Comparison of ENCODE assay signal across 1 cellular context in genomic region chr5:177431317-177432142, GRCh38.
A peak's percentile ranks its signal among the peaks of the same experiment; 100 is the strongest.
TF ChIP-seq lines count a peak whose summit lies in the region.

No MANE protein-coding gene starts in this region.

TF ChIP-seq in GM12878, 131 proteins besides CTCF, POLR2A, EP300 and RAD21 (continued from another document and continues in another):
- TF ChIP-seq ZNF592 (IDR thresholded peaks at IDR 0.05) (peak; percentile 37; the same call in 1 of the 2 replicates), TCF7 (IDR thresholded peaks at IDR 0.05; ENCODE audit: borderline replicate concordance) (no peak), REST (IDR thresholded peaks at IDR 0.05; ENCODE audit: low read depth, low read length) (no peak), MTA2 (IDR thresholded peaks at IDR 0.05; ENCODE audit: low read depth) (peak; percentile 46; the same call in 1 of the 2 replicates), ZNF384 (IDR thresholded peaks at IDR 0.05; ENCODE audit: borderline replicate concordance, low read depth, low read length) (no peak), ZNF622 (IDR thresholded peaks at IDR 0.05) (no peak), ZBTB40 (IDR thresholded peaks at IDR 0.05; ENCODE audit: borderline replicate concordance) (no peak), SPI1 (IDR thresholded peaks at IDR 0.05; ENCODE audit: borderline replicate concordance, insufficient read depth, low read depth, low read length) (peak; percentile 59; the same call in 1 of the 2 replicates), CBX3 (IDR thresholded peaks at IDR 0.05; ENCODE audit: borderline replicate concordance, low read depth) (no peak), CHD4 (IDR thresholded peaks at IDR 0.05) (no peak), NBN (IDR thresholded peaks at IDR 0.05) (peak; percentile 82; the same call in 1 of the 2 replicates), STAT1 (conservative IDR thresholded peaks at IDR 0.05) (no peak), CEBPB (IDR thresholded peaks at IDR 0.05; ENCODE audit: borderline replicate concordance in 1 of 2, low read depth in 2 of 2, low read length in 2 of 2) (no peak), PAX5 (IDR thresholded peaks at IDR 0.05; ENCODE audit: borderline replicate concordance, low read depth, low read length) (peak; percentile 94), ZZZ3 (IDR thresholded peaks at IDR 0.05; ENCODE audit: control insufficient read depth, insufficient read length, low read depth) (no peak), FOXK2 (IDR thresholded peaks at IDR 0.05) (no peak), PBX3 (IDR thresholded peaks at IDR 0.05; ENCODE audit: insufficient replicate concordance, low read depth, low read length) (no peak), WRNIP1 (IDR thresholded peaks at IDR 0.05; ENCODE audit: borderline replicate concordance, low read depth, low read length) (no peak), ZBTB33 (IDR thresholded peaks at IDR 0.05) (no peak), SIX5 (IDR thresholded peaks at IDR 0.05; ENCODE audit: low read depth, low read length, severe bottlenecking) (no peak), BRCA1 (IDR thresholded peaks at IDR 0.05; ENCODE audit: low read depth, low read length) (no peak), BCLAF1 (IDR thresholded peaks at IDR 0.05) (no peak), NR2F1 (conservative IDR thresholded peaks at IDR 0.05) (peak; percentile 32; the same call in 1 of the 2 replicates), MLLT1 (IDR thresholded peaks at IDR 0.05) (peak; percentile 52; the same call in 1 of the 2 replicates)
- TF ChIP-seq, protein P1, sequence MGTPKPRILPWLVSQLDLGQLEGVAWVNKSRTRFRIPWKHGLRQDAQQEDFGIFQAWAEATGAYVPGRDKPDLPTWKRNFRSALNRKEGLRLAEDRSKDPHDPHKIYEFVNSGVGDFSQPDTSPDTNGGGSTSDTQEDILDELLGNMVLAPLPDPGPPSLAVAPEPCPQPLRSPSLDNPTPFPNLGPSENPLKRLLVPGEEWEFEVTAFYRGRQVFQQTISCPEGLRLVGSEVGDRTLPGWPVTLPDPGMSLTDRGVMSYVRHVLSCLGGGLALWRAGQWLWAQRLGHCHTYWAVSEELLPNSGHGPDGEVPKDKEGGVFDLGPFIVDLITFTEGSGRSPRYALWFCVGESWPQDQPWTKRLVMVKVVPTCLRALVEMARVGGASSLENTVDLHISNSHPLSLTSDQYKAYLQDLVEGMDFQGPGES (IDR thresholded peaks at IDR 0.05) = no peak
- TF ChIP-seq, protein P2, sequence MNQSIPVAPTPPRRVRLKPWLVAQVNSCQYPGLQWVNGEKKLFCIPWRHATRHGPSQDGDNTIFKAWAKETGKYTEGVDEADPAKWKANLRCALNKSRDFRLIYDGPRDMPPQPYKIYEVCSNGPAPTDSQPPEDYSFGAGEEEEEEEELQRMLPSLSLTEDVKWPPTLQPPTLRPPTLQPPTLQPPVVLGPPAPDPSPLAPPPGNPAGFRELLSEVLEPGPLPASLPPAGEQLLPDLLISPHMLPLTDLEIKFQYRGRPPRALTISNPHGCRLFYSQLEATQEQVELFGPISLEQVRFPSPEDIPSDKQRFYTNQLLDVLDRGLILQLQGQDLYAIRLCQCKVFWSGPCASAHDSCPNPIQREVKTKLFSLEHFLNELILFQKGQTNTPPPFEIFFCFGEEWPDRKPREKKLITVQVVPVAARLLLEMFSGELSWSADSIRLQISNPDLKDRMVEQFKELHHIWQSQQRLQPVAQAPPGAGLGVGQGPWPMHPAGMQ (IDR thresholded peaks at IDR 0.05; ENCODE audit: borderline replicate concordance) = no peak
- TF ChIP-seq, protein P3, sequence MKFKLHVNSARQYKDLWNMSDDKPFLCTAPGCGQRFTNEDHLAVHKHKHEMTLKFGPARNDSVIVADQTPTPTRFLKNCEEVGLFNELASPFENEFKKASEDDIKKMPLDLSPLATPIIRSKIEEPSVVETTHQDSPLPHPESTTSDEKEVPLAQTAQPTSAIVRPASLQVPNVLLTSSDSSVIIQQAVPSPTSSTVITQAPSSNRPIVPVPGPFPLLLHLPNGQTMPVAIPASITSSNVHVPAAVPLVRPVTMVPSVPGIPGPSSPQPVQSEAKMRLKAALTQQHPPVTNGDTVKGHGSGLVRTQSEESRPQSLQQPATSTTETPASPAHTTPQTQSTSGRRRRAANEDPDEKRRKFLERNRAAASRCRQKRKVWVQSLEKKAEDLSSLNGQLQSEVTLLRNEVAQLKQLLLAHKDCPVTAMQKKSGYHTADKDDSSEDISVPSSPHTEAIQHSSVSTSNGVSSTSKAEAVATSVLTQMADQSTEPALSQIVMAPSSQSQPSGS (IDR thresholded peaks at IDR 0.05; ENCODE audit: low read length) = no peak
